ENCODE assay signal across 13 cellular contexts in genomic region chr10:127872871-127873600, GRCh38. TPM values are rescaled to one million over a fixed set of nuclear protein-coding genes. Genes with fewer than 3 reads are reported as not detected.
DNase-seq lines count a peak whose midpoint lies in the region; ATAC-seq and TF ChIP-seq lines count a peak whose summit lies in the region.
"Had no signal": no experiment of that assay in that cellular context is flagged by ENCODE, and none has a peak within 500 bp of the region (broad histone marks: within the 10 kb centered on the region; RNA-seq: fewer than 3 reads in every experiment).

No MANE protein-coding gene starts in this region.

- DNase-seq in Peyer's patch: peak; percentile 9 to 90 (median 85)
- DNase-seq in left ventricle myocardium inferior: no peak
- DNase-seq in retinal pigment epithelial cell (ENCODE audit: low read depth): no peak
- no peak for DNase-seq in activated CD4-positive, alpha-beta T cell treated with anti-CD3 and anti-CD28 coated beads for 1 hour
- DNase-seq in T-helper 9 cell: no peak
- DNase-seq: activated naive CD4-positive, alpha-beta T cell treated with anti-CD3 and anti-CD28 coated beads, Interleukin-2, amount 50 U/mL, for 16 hours; NCI-H446 treated with DMSO at 0.1 percent for 48 hours had no signal

- TF ChIP-seq EP300 in Ishikawa (IDR thresholded peaks at IDR 0.05; ENCODE audit: borderline replicate concordance): no peak

- peak in 4 of 6 experiments; percentile 30 to 87 (median 74) for TF ChIP-seq CTCF in Peyer's patch (IDR thresholded peaks at IDR 0.05)
- peak; percentile 13 for TF ChIP-seq CTCF in left ventricle myocardium inferior (IDR thresholded peaks at IDR 0.05; ENCODE audit: borderline replicate concordance)
- TF ChIP-seq CTCF in retinal pigment epithelial cell (conservative IDR thresholded peaks at IDR 0.05; ENCODE audit: low read depth, low read length): peak; percentile 38

- no peaks in the 10 kb centered on the region for H3K9me3 ChIP-seq in Peyer's patch
- H3K9me3 ChIP-seq in left ventricle myocardium inferior (replicated peaks): peaks cover 21% of the 10 kb centered on the region
- H3K9me3 ChIP-seq: HAP-1, SJCRH30 had no signal

- no peak for TF ChIP-seq POLR2A in Peyer's patch (IDR thresholded peaks at IDR 0.05)

- intact Hi-C loops in left ventricle myocardium inferior (cut with micrococcal nuclease): no loop called here

- peak overlapping the region in 1 of 4 donors; percentile 6 for H3K27ac ChIP-seq in Peyer's patch
- H3K27ac ChIP-seq in left ventricle myocardium inferior (replicated peaks): no peak overlapping the region
- H3K27ac ChIP-seq: SJCRH30 had no signal

- H3K4me3 ChIP-seq in Peyer's patch (no peak overlapping the region), left ventricle myocardium inferior (no peak overlapping the region), retinal pigment epithelial cell (ENCODE audit: low read length) (no peak overlapping the region)
- H3K4me3 ChIP-seq: HAP-1, SJCRH30 had no signal

- peak; percentile 29; the same call in 1 of the 2 replicates for TF ChIP-seq RAD21 in Ishikawa (IDR thresholded peaks at IDR 0.05; ENCODE audit: low read depth)

- no peak for ATAC-seq in GM18498 (IDR thresholded peaks at IDR 0.05; ENCODE audit: unreplicated experiment)

- peaks cover 0 to 6% (median 0%) of the 10 kb centered on the region in 3 donors for H3K36me3 ChIP-seq in Peyer's patch
- H3K36me3 ChIP-seq in left ventricle myocardium inferior: no peaks in the 10 kb centered on the region
- H3K36me3 ChIP-seq: HAP-1, SJCRH30 had no signal

- H3K27me3 ChIP-seq in Peyer's patch (no peaks in the 10 kb centered on the region), left ventricle myocardium inferior (ENCODE audit: low read depth) (peaks cover 43% of the 10 kb centered on the region)

- H3K4me1 ChIP-seq in Peyer's patch (peaks cover 0 to 19% (median 0%) of the 10 kb centered on the region in 4 donors), left ventricle myocardium inferior (peaks cover 15% of the 10 kb centered on the region)
- H3K4me1 ChIP-seq: HAP-1, SJCRH30 had no signal

TF ChIP-seq in Ishikawa, 13 proteins besides CTCF, POLR2A, EP300 and RAD21:
- TF ChIP-seq TAF1 (IDR thresholded peaks at IDR 0.05; ENCODE audit: low read depth) (no peak), YY1 (IDR thresholded peaks at IDR 0.05; ENCODE audit: low read depth) (no peak), EGR1 (IDR thresholded peaks at IDR 0.05) (no peak)

RNA-seq across cellular contexts. Expression of gene CLRN3, which starts 19.7 kb away (rescaled TPM):
- total RNA-seq in Peyer's patch: 100 to 1,000 TPM in 2 of 4 donors, 10 to 100 TPM in 1, 1 to 10 TPM in 1; 7.4 to 215 (median 109) TPM
- not detected for total RNA-seq in left ventricle myocardium inferior
- total RNA-seq: frontal cortex, LHCN-M2, SJCRH30 had no signal

RNA-seq across cellular contexts. Expression of gene PTPRE, which starts 33.9 kb away (rescaled TPM):
- 10 to 100 TPM; 24.0 to 48.7 (median 35.4) TPM for total RNA-seq in Peyer's patch
- 13.8 TPM for total RNA-seq in left ventricle myocardium inferior

Comparison
In these comparisons a context has a peak if more than half of its experiments do, and no peak if none do; other contexts are left out.
1. DNase-seq: peak in Peyer's patch (3 of 3); none in left ventricle myocardium inferior (single experiment), retinal pigment epithelial cell (single experiment), activated CD4-positive, alpha-beta T cell treated with anti-CD3 and anti-CD28 coated beads for 1 hour (single experiment) and T-helper 9 cell (single experiment).
2. CTCF ChIP-seq: peak in every context shown above with its lines; median percentile 74 in Peyer's patch; 38 in retinal pigment epithelial cell; 13 in left ventricle myocardium inferior.